In genomic region chr11:61745796-61746653, GRCh38 we compare ENCODE assay signal across 25 cellular contexts. TPM values are rescaled to one million over a fixed set of nuclear protein-coding genes. Genes with fewer than 3 reads are reported as not detected.
DNase-seq lines count a peak whose midpoint lies in the region; ATAC-seq, FAIRE-seq and TF ChIP-seq lines count a peak whose summit lies in the region.
"Had no signal": no experiment of that assay in that cellular context is flagged by ENCODE, and none has a peak within 500 bp of the region (broad histone marks: within the 10 kb centered on the region; RNA-seq: fewer than 3 reads in every experiment).

No MANE protein-coding gene starts in this region.

- peak; percentile 14 for DNase-seq in NCI-H748 (lab: John Stamatoyannopoulos, UW; ENCODE audit: unreplicated experiment)
- no peak for DNase-seq in NCI-H748 treated with DMSO at 0.1 percent for 48 hours (lab: John Stamatoyannopoulos, UW)
- peak; percentile 15 for DNase-seq in NCI-H82 treated with DMSO at 0.1 percent for 48 hours (lab: John Stamatoyannopoulos, UW; ENCODE audit: unreplicated experiment)
- DNase-seq in kidney = peak; percentile 65
- peak; percentile 69 for DNase-seq in testis
- DNase-seq in RKO (ENCODE audit: low spot score) = no peak
- DNase-seq: activated CD4-positive, alpha-beta T cell treated with anti-CD3 and anti-CD28 coated beads, Interleukin-2, amount 50 U/mL, for 4 hours; activated CD8-positive, alpha-beta memory T cell treated with anti-CD3 and anti-CD28 coated beads, Interleukin-2, amount 50 U/mL, for 4 hours; activated naive CD8-positive, alpha-beta T cell treated with anti-CD3 and anti-CD28 coated beads for 36 hours; body of pancreas; colonic mucosa; KG1; NCI-H146; NCI-H345; SK-N-SH; stimulated activated CD4-positive, alpha-beta T cell treated with anti-CD3 and anti-CD28 coated beads, Interleukin-12 subunit alpha, Interleukin-12 subunit beta, amount 100 ng/mL, for 4 hours had no signal

- intact Hi-C loops in kidney (cut with DNase I) (no loop called here), testis (cut with DNase I; ENCODE audit: low total_unique reads) (no loop called here)

- H3K9ac ChIP-seq in kidney (ENCODE audit: low read length in 2 of 2) = no peak overlapping the region
- H3K9ac ChIP-seq: SK-N-SH had no signal

- no peaks in the 10 kb centered on the region for H3K27me3 ChIP-seq in testis
- H3K27me3 ChIP-seq: body of pancreas, colonic mucosa had no signal

- 44 to 51% methylated on average over 5 to 19 of the region's 19 CpGs for WGBS in testis, 2 donors

- H3K36me3 ChIP-seq in kidney (ENCODE audit: control insufficient read depth in 1 of 2, insufficient read depth in 2 of 2, low read length in 2 of 2) (peaks cover 0 to 3% of the 10 kb centered on the region in 2 donors), testis (ENCODE audit: low read depth, missing control alignments) (no peaks in the 10 kb centered on the region)
- H3K36me3 ChIP-seq: colonic mucosa, HAP-1 had no signal

- H3K4me1 ChIP-seq in kidney (ENCODE audit: control insufficient read depth in 1 of 2, insufficient read depth in 1 of 2, low read depth in 1 of 2, low read length in 2 of 2) = peaks cover 0 to 5% of the 10 kb centered on the region in 2 donors
- peaks cover 24% of the 10 kb centered on the region for H3K4me1 ChIP-seq in testis
- H3K4me1 ChIP-seq: colonic mucosa had no signal

- H3K9me3 ChIP-seq in kidney (ENCODE audit: control insufficient read depth in 1 of 2, low read length in 2 of 2) = no peaks in the 10 kb centered on the region
- H3K9me3 ChIP-seq in testis = no peaks in the 10 kb centered on the region
- H3K9me3 ChIP-seq: body of pancreas, colonic mucosa, HAP-1, SK-N-SH had no signal

- no peak overlapping the region for H3K27ac ChIP-seq in kidney (ENCODE audit: low read depth in 2 of 2, low read length in 2 of 2)
- H3K27ac ChIP-seq in testis = peak overlapping the region; percentile 64 to 79
- H3K27ac ChIP-seq: body of pancreas, colonic mucosa, RWPE1 had no signal

- TF ChIP-seq POLR2A in testis (IDR thresholded peaks at IDR 0.05) = no peak

- H3K4me3 ChIP-seq in kidney (ENCODE audit: low read length in 2 of 2) (no peak overlapping the region), testis (no peak overlapping the region)
- H3K4me3 ChIP-seq: body of pancreas, colonic mucosa, HAP-1, lung had no signal

- TF ChIP-seq CTCF in kidney (IDR thresholded peaks at IDR 0.05; ENCODE audit: borderline replicate concordance, extremely low read depth, insufficient read depth) = no peak
- no peak for TF ChIP-seq CTCF in testis (IDR thresholded peaks at IDR 0.05)

- ATAC-seq in HG03025 (IDR thresholded peaks at IDR 0.05; ENCODE audit: low FRiP score, unreplicated experiment) = no peak
- ATAC-seq: activated T-helper 17 cell treated with anti-CD3 and anti-CD28 coated beads, Interleukin-2, amount 50 U/mL, for 72 hours; body of pancreas; WTC11 had no signal

- FAIRE-seq in kidney (lab: Jason Lieb, UNC) = no peak
- FAIRE-seq: endometrium, G401.6, keratinocyte had no signal

RNA-seq across cellular contexts. Expression of gene MYRF, which starts 6.4 kb away (rescaled TPM):
- 36.3 TPM for total RNA-seq in kidney
- 6.0 TPM for polyA plus RNA-seq in kidney (ENCODE audit: insufficient read depth, low read depth, low replicate concordance)
- total RNA-seq in testis = 10 to 100 TPM in 1 of 2 donors, 1 to 10 TPM in 1; 9.2 to 10.7 TPM
- 15.2 TPM for polyA plus RNA-seq in testis (ENCODE audit: insufficient read depth, low read depth, low replicate concordance)

RNA-seq across cellular contexts. Expression of gene TMEM258, which starts 46.4 kb away (rescaled TPM):
- total RNA-seq in kidney = 92.1 TPM
- polyA plus RNA-seq in kidney (ENCODE audit: insufficient read depth, low read depth, low replicate concordance) = 228 TPM
- total RNA-seq in testis = 10 to 100 TPM; 46.7 to 55.6 TPM
- polyA plus RNA-seq in testis (ENCODE audit: insufficient read depth, low read depth, low replicate concordance) = 162 TPM

RNA-seq across cellular contexts. Expression of gene FEN1, which starts 46.7 kb away (rescaled TPM):
- total RNA-seq in kidney (8.8 TPM), testis (10 to 100 TPM; 22.7 to 31.5 TPM)
- polyA plus RNA-seq in kidney (ENCODE audit: insufficient read depth, low read depth, low replicate concordance) (8.5 TPM), testis (ENCODE audit: insufficient read depth, low read depth, low replicate concordance) (27.3 TPM)

Comparison
In these comparisons a context has a peak if more than half of its experiments do, and no peak if none do; other contexts are left out.
1. DNase-seq: peak in NCI-H748 (single experiment), NCI-H82 treated with DMSO at 0.1 percent for 48 hours (single experiment), kidney (single experiment) and testis (single experiment); none in NCI-H748 treated with DMSO at 0.1 percent for 48 hours (single experiment) and RKO (single experiment).
2. H3K27ac ChIP-seq: peak in testis (2 of 2); none in kidney (0 of 2).